1 cellular context compared by ENCODE assay signal in genomic region chr18:58285731-58286130, GRCh38.
TF ChIP-seq lines count a peak whose summit lies in the region.

No MANE protein-coding gene starts in this region.

TF ChIP-seq in HepG2, 621 proteins besides CTCF, POLR2A, EP300 and RAD21 (continued from another document and continues in another):
- TF ChIP-seq ZBTB44 (CRISPR knock-in tag; IDR thresholded peaks at IDR 0.05) = no peak
- TF ChIP-seq SETDB1 (CRISPR knock-in tag; IDR thresholded peaks at IDR 0.05; ENCODE audit: borderline replicate concordance) = no peak
- TF ChIP-seq ZNF512B (CRISPR knock-in tag; IDR thresholded peaks at IDR 0.05; ENCODE audit: borderline replicate concordance) = no peak
- TF ChIP-seq CENPBD1 (CRISPR knock-in tag; IDR thresholded peaks at IDR 0.05; ENCODE audit: borderline replicate concordance, low read depth) = no peak
- no peak for TF ChIP-seq ZSCAN21 (CRISPR knock-in tag; IDR thresholded peaks at IDR 0.05; ENCODE audit: borderline replicate concordance)
- TF ChIP-seq ZNF549 (CRISPR knock-in tag; IDR thresholded peaks at IDR 0.05) = no peak
- TF ChIP-seq RARA (CRISPR knock-in tag; IDR thresholded peaks at IDR 0.05) = peak; percentile 59
- TF ChIP-seq RCOR2 (CRISPR knock-in tag; IDR thresholded peaks at IDR 0.05) = no peak
- TF ChIP-seq ZFAT (CRISPR knock-in tag; conservative IDR thresholded peaks at IDR 0.05) = no peak
- TF ChIP-seq ZNF510 (CRISPR knock-in tag; IDR thresholded peaks at IDR 0.05; ENCODE audit: low read depth) = no peak
- TF ChIP-seq ZNF687 (CRISPR knock-in tag; IDR thresholded peaks at IDR 0.05) = no peak
- TF ChIP-seq DDIT3 (CRISPR knock-in tag; IDR thresholded peaks at IDR 0.05) = no peak
- no peak for TF ChIP-seq ZNF619 (CRISPR knock-in tag; IDR thresholded peaks at IDR 0.05)
- TF ChIP-seq GATAD2A (CRISPR knock-in tag; IDR thresholded peaks at IDR 0.05) = peak; percentile 78
- no peak for TF ChIP-seq JARID2 (CRISPR knock-in tag; IDR thresholded peaks at IDR 0.05; ENCODE audit: insufficient replicate concordance)
- no peak for TF ChIP-seq ZHX2 (IDR thresholded peaks at IDR 0.05; ENCODE audit: low read depth)
- no peak for TF ChIP-seq ZHX2 (CRISPR knock-in tag; IDR thresholded peaks at IDR 0.05; ENCODE audit: borderline replicate concordance)
- TF ChIP-seq ISL2 (CRISPR knock-in tag; IDR thresholded peaks at IDR 0.05) = peak; percentile 53; the same call in 1 of the 2 replicates
- no peak for TF ChIP-seq ZNF784 (CRISPR knock-in tag; IDR thresholded peaks at IDR 0.05; ENCODE audit: borderline replicate concordance)
- peak; percentile 79 for TF ChIP-seq CEBPG (CRISPR knock-in tag; IDR thresholded peaks at IDR 0.05)
- 0 out of 2 replicates have a peak, but pooled peaks have one; percentile 32 for TF ChIP-seq CREM (IDR thresholded peaks at IDR 0.05)
- no peak for TF ChIP-seq CREM (CRISPR knock-in tag; IDR thresholded peaks at IDR 0.05)
- no peak for TF ChIP-seq ZNF354B (CRISPR knock-in tag; IDR thresholded peaks at IDR 0.05)
- no peak for TF ChIP-seq ETV6 (CRISPR knock-in tag; conservative IDR thresholded peaks at IDR 0.05)
- TF ChIP-seq GFI1 (CRISPR knock-in tag; IDR thresholded peaks at IDR 0.05; ENCODE audit: borderline replicate concordance) = no peak
- no peak for TF ChIP-seq ZGPAT (CRISPR knock-in tag; IDR thresholded peaks at IDR 0.05)
- no peak for TF ChIP-seq POGK (CRISPR knock-in tag; conservative IDR thresholded peaks at IDR 0.05)
- TF ChIP-seq RFX1 (IDR thresholded peaks at IDR 0.05) = no peak
- no peak for TF ChIP-seq ZNF773 (CRISPR knock-in tag; IDR thresholded peaks at IDR 0.05; ENCODE audit: borderline replicate concordance)
- TF ChIP-seq FOXA3 (CRISPR knock-in tag; IDR thresholded peaks at IDR 0.05) = peak; percentile 44
- peak; percentile 65; the same call in 1 of the 2 replicates for TF ChIP-seq RXRB (CRISPR knock-in tag; IDR thresholded peaks at IDR 0.05; ENCODE audit: borderline replicate concordance)
- no peak for TF ChIP-seq ZNF331 (CRISPR knock-in tag; IDR thresholded peaks at IDR 0.05)
- peak; percentile 61; the same call in 1 of the 2 replicates for TF ChIP-seq CEBPB (IDR thresholded peaks at IDR 0.05; ENCODE audit: borderline replicate concordance, low read depth, low read length)
- no peak for TF ChIP-seq PHF5A (CRISPR knock-in tag; IDR thresholded peaks at IDR 0.05; ENCODE audit: low read depth, unreplicated experiment)
- TF ChIP-seq KAT8 (CRISPR knock-in tag; IDR thresholded peaks at IDR 0.05) = no peak
- TF ChIP-seq SSRP1 (CRISPR knock-in tag; IDR thresholded peaks at IDR 0.05) = no peak
- TF ChIP-seq ZC3H4 (CRISPR knock-in tag; IDR thresholded peaks at IDR 0.05; ENCODE audit: borderline replicate concordance) = no peak
- no peak for TF ChIP-seq KLF15 (CRISPR knock-in tag; IDR thresholded peaks at IDR 0.05; ENCODE audit: borderline replicate concordance)
- no peak for TF ChIP-seq TCF7L2 (IDR thresholded peaks at IDR 0.05; ENCODE audit: low read depth, low read length)
- TF ChIP-seq ZNF839 (CRISPR knock-in tag; IDR thresholded peaks at IDR 0.05; ENCODE audit: borderline replicate concordance) = no peak
- TF ChIP-seq FOXP4 (CRISPR knock-in tag; IDR thresholded peaks at IDR 0.05) = 0 out of 2 replicates have a peak, but pooled peaks have one; percentile 15
- TF ChIP-seq ZSCAN29 (CRISPR knock-in tag; conservative IDR thresholded peaks at IDR 0.05) = no peak
